16 cellular contexts compared by ENCODE assay signal in genomic region chr16:28184625-28185024, GRCh38. TPM values are rescaled to one million over a fixed set of nuclear protein-coding genes. Genes with fewer than 3 reads are reported as not detected.
DNase-seq lines count a peak whose midpoint lies in the region; ATAC-seq, FAIRE-seq and TF ChIP-seq lines count a peak whose summit lies in the region.
"Had no signal": no experiment of that assay in that cellular context is flagged by ENCODE, and none has a peak within 500 bp of the region (broad histone marks: within the 10 kb centered on the region; RNA-seq: fewer than 3 reads in every experiment).

No MANE protein-coding gene starts in this region.

- POLR2A ChIA-PET in HepG2 (lab: Yijun Ruan, JAX): no interaction called here

- intact Hi-C loops in HepG2 (cut with micrococcal nuclease; ENCODE audit: unreplicated experiment): no loop called here
- intact Hi-C loops in right lobe of liver (cut with DNase I): no loop called here

- no peak overlapping the region for H3K9ac ChIP-seq in HepG2 (ENCODE audit: insufficient read depth, low read depth, low read length)

- H3K9me2 ChIP-seq in GM23338 (ENCODE audit: insufficient read depth): no peaks in the 10 kb centered on the region

- WGBS in HepG2 (ENCODE audit: low lambda C conversion rate): 100% methylated on average over 2 of the region's 2 CpGs
- 94% methylated on average over 2 of the region's 2 CpGs for WGBS in right lobe of liver (ENCODE audit: insufficient coverage, low coverage, low lambda C conversion rate, missing lambda C conversion rate)

- H2AFZ ChIP-seq in HepG2 (ENCODE audit: low read length) (no peak overlapping the region), GM23338 (no peak overlapping the region)

- H3K79me2 ChIP-seq in HepG2 (ENCODE audit: insufficient read depth, low read length) (peaks cover 88% of the 10 kb centered on the region), GM23338 (replicated peaks; ENCODE audit: insufficient read depth) (peaks cover 100% of the 10 kb centered on the region)

- H3K27me3 ChIP-seq in HepG2 (ENCODE audit: control insufficient read depth in 1 of 2, insufficient read depth in 2 of 2, low read length in 2 of 2) (no peaks in the 10 kb centered on the region), right lobe of liver (no peaks in the 10 kb centered on the region), GM23338 (ENCODE audit: insufficient read depth) (no peaks in the 10 kb centered on the region)

- H3K36me3 ChIP-seq in HepG2 (replicated peaks in 1 of 2; ENCODE audit: control insufficient read depth in 1 of 2, insufficient read depth in 2 of 2, low read length in 2 of 2) (peaks cover 2 to 18% of the 10 kb centered on the region in 2 experiments; a peak in 3 of 5 replicates), right lobe of liver (no peaks in the 10 kb centered on the region), GM23338 (ENCODE audit: insufficient read depth) (no peaks in the 10 kb centered on the region; the same call in 1 of the 2 replicates)

- H3K4me2 ChIP-seq in HepG2 (ENCODE audit: low read depth, low read length) (no peak overlapping the region), GM23338 (no peak overlapping the region)

- peaks cover 5% of the 10 kb centered on the region for H3K27me3 Mint-ChIP-seq in GM23338 (ENCODE audit: insufficient read depth, low read depth, poor library complexity)
- H3K27me3 Mint-ChIP-seq in activated naive CD8-positive, alpha-beta T cell treated with anti-CD3 and anti-CD28 coated beads for 36 hours: no peaks in the 10 kb centered on the region
- no peaks in the 10 kb centered on the region for H3K27me3 Mint-ChIP-seq in stimulated activated memory B cell treated with anti-CD40 and anti-IgM and Interleukin-4, amounts not matched to agents 10 μg/mL and 1 μg/mL and 100 μg/mL, for 72 hours

- H3K36me3 Mint-ChIP-seq in GM23338 (ENCODE audit: low read depth): peaks cover 27% of the 10 kb centered on the region
- H3K36me3 Mint-ChIP-seq in activated naive CD8-positive, alpha-beta T cell treated with anti-CD3 and anti-CD28 coated beads for 36 hours: peaks cover 82% of the 10 kb centered on the region
- H3K36me3 Mint-ChIP-seq in stimulated activated memory B cell treated with anti-CD40 and anti-IgM and Interleukin-4, amounts not matched to agents 10 μg/mL and 1 μg/mL and 100 μg/mL, for 72 hours: peaks cover 24% of the 10 kb centered on the region

- 0 out of 3 replicates have a peak, but pooled peaks cover 3% of the 10 kb centered on the region for H3K9me3 Mint-ChIP-seq in GM23338
- peaks cover 4% of the 10 kb centered on the region for H3K9me3 Mint-ChIP-seq in activated naive CD8-positive, alpha-beta T cell treated with anti-CD3 and anti-CD28 coated beads for 36 hours
- H3K9me3 Mint-ChIP-seq in stimulated activated memory B cell treated with anti-CD40 and anti-IgM and Interleukin-4, amounts not matched to agents 10 μg/mL and 1 μg/mL and 100 μg/mL, for 72 hours: peaks cover 3% of the 10 kb centered on the region

- no peak overlapping the region for H3K27ac Mint-ChIP-seq in GM23338
- peak overlapping the region; percentile 89 for H3K27ac Mint-ChIP-seq in activated naive CD8-positive, alpha-beta T cell treated with anti-CD3 and anti-CD28 coated beads for 36 hours
- H3K27ac Mint-ChIP-seq in stimulated activated memory B cell treated with anti-CD40 and anti-IgM and Interleukin-4, amounts not matched to agents 10 μg/mL and 1 μg/mL and 100 μg/mL, for 72 hours: peak overlapping the region; percentile 92

- no peak for TF ChIP-seq EP300 in HepG2 (IDR thresholded peaks at IDR 0.05; ENCODE audit: low read depth in 2 of 2, low read length in 2 of 2)
- TF ChIP-seq EP300 in HepG2 (CRISPR knock-in tag; IDR thresholded peaks at IDR 0.05; ENCODE audit: borderline replicate concordance): no peak

- TF ChIP-seq POLR2A in HepG2 (IDR thresholded peaks at IDR 0.05; ENCODE audit: insufficient read depth in 1 of 2, low read depth in 2 of 2, low read length in 2 of 2) (no peak), right lobe of liver (IDR thresholded peaks at IDR 0.05) (no peak)

- H4K20me1 ChIP-seq in HepG2 (ENCODE audit: insufficient read depth, low read length) (peaks cover 34% of the 10 kb centered on the region), GM23338 (replicated peaks; ENCODE audit: insufficient read depth) (peaks cover 62% of the 10 kb centered on the region)

- H3K4me3 ChIP-seq in HepG2 (replicated peaks in 1 of 3; ENCODE audit: insufficient read depth in 1 of 3, low read depth in 2 of 3, low read length in 3 of 3) (no peak overlapping the region), right lobe of liver (no peak overlapping the region), GM23338 (no peak overlapping the region)

- no peak overlapping the region for H3K4me3 Mint-ChIP-seq in GM23338
- no peak overlapping the region for H3K4me3 Mint-ChIP-seq in activated naive CD8-positive, alpha-beta T cell treated with anti-CD3 and anti-CD28 coated beads for 36 hours
- H3K4me3 Mint-ChIP-seq in stimulated activated memory B cell treated with anti-CD40 and anti-IgM and Interleukin-4, amounts not matched to agents 10 μg/mL and 1 μg/mL and 100 μg/mL, for 72 hours: no peak overlapping the region

- no TSS peak for BruUV-seq in HepG2 (replicated peaks; lab: Mats Ljungman, UMichigan)

- no peak for ATAC-seq in HepG2
- ATAC-seq in right lobe of liver: no peak
- no peak for ATAC-seq in GM23338
- ATAC-seq in stimulated activated memory B cell treated with anti-CD40 and anti-IgM and Interleukin-4, amounts not matched to agents 10 μg/mL and 1 μg/mL and 100 μg/mL, for 72 hours: no peak

- H3F3A ChIP-seq in GM23338 (replicated peaks; ENCODE audit: low read depth): no peaks in the 10 kb centered on the region

- FAIRE-seq in HepG2 (lab: Jason Lieb, UNC): no peak

- peaks cover 40% of the 10 kb centered on the region for H3K4me1 Mint-ChIP-seq in GM23338
- peaks cover 93% of the 10 kb centered on the region for H3K4me1 Mint-ChIP-seq in activated naive CD8-positive, alpha-beta T cell treated with anti-CD3 and anti-CD28 coated beads for 36 hours
- H3K4me1 Mint-ChIP-seq in stimulated activated memory B cell treated with anti-CD40 and anti-IgM and Interleukin-4, amounts not matched to agents 10 μg/mL and 1 μg/mL and 100 μg/mL, for 72 hours: peaks cover 98% of the 10 kb centered on the region

- no peak for DNase-seq in HepG2 (ENCODE audit: low spot score)
- DNase-seq in right lobe of liver: no peak
- DNase-seq in GM23338 (ENCODE audit: low spot score): no peak
- DNase-seq in activated naive CD8-positive, alpha-beta T cell treated with anti-CD3 and anti-CD28 coated beads for 36 hours: no peak
- no peak for DNase-seq in NCI-H446 treated with DMSO at 0.1 percent for 48 hours (lab: John Stamatoyannopoulos, UW)
- no peak for DNase-seq in NCI-H1092 (lab: John Stamatoyannopoulos, UW)
- DNase-seq in hippocampal formation (lab: John Stamatoyannopoulos, UW): no peak
- DNase-seq: COR-L47, DMS153, EL, Kasumi-1, NCI-H1930, NCI-H2171, NCI-H524, SIG-M5 had no signal

- TF ChIP-seq RAD21 in HepG2 (CRISPR knock-in tag; IDR thresholded peaks at IDR 0.05): no peak

- H3K9me3 ChIP-seq in HepG2 (ENCODE audit: low read length): no peaks in the 10 kb centered on the region
- no peaks in the 10 kb centered on the region for H3K9me3 ChIP-seq in right lobe of liver

- H3K27ac ChIP-seq in HepG2 (ENCODE audit: extremely low read length, insufficient read depth, low read length) (no peak overlapping the region), right lobe of liver (no peak overlapping the region), GM23338 (ENCODE audit: low read depth) (0 out of 2 replicates have a peak overlapping the region, but pooled peaks have one; percentile 21)

- in situ Hi-C loops in HepG2 (cut with HindIII; ENCODE audit: extremely low pct_ligation_motif_present, low pct_unique_long_range_greater_than_20kb): no loop called here

- TF ChIP-seq CTCF in HepG2 (CRISPR knock-in tag; IDR thresholded peaks at IDR 0.05) (no peak), right lobe of liver (IDR thresholded peaks at IDR 0.05) (no peak), GM23338 (conservative IDR thresholded peaks at IDR 0.05; ENCODE audit: low read depth in 2 of 2) (no peak)

- CTCF ChIA-PET in HepG2 (lab: Yijun Ruan, JAX; ENCODE audit: low intra/inter-chr PET ratio, low total read pairs): no interaction called here

- peaks cover 35% of the 10 kb centered on the region for H3K4me1 ChIP-seq in HepG2 (ENCODE audit: insufficient read depth, low read length)
- peaks cover 0 to 10% (median 7%) of the 10 kb centered on the region in 4 donors for H3K4me1 ChIP-seq in right lobe of liver
- H3K4me1 ChIP-seq in GM23338 (ENCODE audit: insufficient read depth): peaks cover 24% of the 10 kb centered on the region

TF ChIP-seq in HepG2, 621 proteins besides CTCF, POLR2A, EP300 and RAD21 (continues in another document):
- TF ChIP-seq ZNF7 (CRISPR knock-in tag; IDR thresholded peaks at IDR 0.05): peak; percentile 99

RNA-seq across cellular contexts. Expression of gene XPO6, which starts 27.1 kb away (rescaled TPM):
- total RNA-seq in HepG2 (2016; rRNA removed; fragmentation: Illumina TruSeq; extraction: Trizol) (102 and 109 TPM in 2 replicates), right lobe of liver (10 to 100 TPM; 41.8 to 62.1 (median 51.3) TPM)
- 46.6 and 57.5 TPM in 2 replicates for total RNA-seq in HepG2 (2016; cell fraction: cytosol; rRNA removed; fragmentation: Illumina TruSeq; extraction: Trizol; ENCODE audit: low read depth)
- 85.8 and 109 TPM in 2 replicates for total RNA-seq in HepG2 (2016; cell fraction: insoluble cytoplasmic fraction; rRNA removed; fragmentation: Illumina TruSeq; extraction: Trizol)
- total RNA-seq in HepG2 (2016; cell fraction: membrane; rRNA removed; fragmentation: Illumina TruSeq; extraction: Trizol): 87.0 and 101 TPM in 2 replicates
- total RNA-seq in HepG2 (2016; cell fraction: nucleus; rRNA removed; fragmentation: Illumina TruSeq; extraction: Trizol): 104 and 150 TPM in 2 replicates
- polyA plus RNA-seq in HepG2 (2011; rRNA removed) (119 and 129 TPM in 2 replicates), GM23338 (2016; fragmentation: Nextera tagmentation; extraction: Ambion mirVana) (83.9 and 89.8 TPM in 2 replicates)
- polyA plus RNA-seq in HepG2 (2011; cell fraction: cytosol; rRNA removed): 93.9 and 123 TPM in 2 replicates
- 278 and 283 TPM in 2 replicates for polyA plus RNA-seq in HepG2 (2011; cell fraction: nucleus; rRNA removed)
- 52.1 and 55.0 TPM in 2 replicates for polyA plus RNA-seq in HepG2 (2012)
- polyA plus RNA-seq in HepG2 (2016; cell fraction: cytosol; fragmentation: Illumina TruSeq; extraction: Trizol; ENCODE audit: low read depth): 19.8 and 23.6 TPM in 2 replicates
- polyA plus RNA-seq in HepG2 (2016; cell fraction: insoluble cytoplasmic fraction; fragmentation: Illumina TruSeq; extraction: Trizol; ENCODE audit: low read depth): 97.4 and 110 TPM in 2 replicates
- polyA plus RNA-seq in HepG2 (2016; cell fraction: membrane; fragmentation: Illumina TruSeq; extraction: Trizol; ENCODE audit: low read depth): 67.2 and 72.4 TPM in 2 replicates
- 153 and 165 TPM in 2 replicates for polyA plus RNA-seq in HepG2 (2016; cell fraction: nucleus; fragmentation: Illumina TruSeq; extraction: Trizol; ENCODE audit: insufficient read depth, low read depth)
- 284 and 462 TPM in 2 replicates for polyA minus RNA-seq in HepG2 (2011; rRNA and poly(A)+ RNA removed; ENCODE audit: low replicate concordance)
- polyA minus RNA-seq in HepG2 (2011; cell fraction: cytosol; rRNA and poly(A)+ RNA removed): 88.5 and 89.2 TPM in 2 replicates
- 247 and 281 TPM in 2 replicates for polyA minus RNA-seq in HepG2 (2011; cell fraction: nucleus; rRNA and poly(A)+ RNA removed)
- total RNA-seq in GM23338 (2014; rRNA removed; shearing (Covaris generic)): 116 and 178 TPM in 2 replicates
- 100 to 1,000 TPM; 234 to 241 TPM for total RNA-seq in activated naive CD8-positive, alpha-beta T cell treated with anti-CD3 and anti-CD28 coated beads for 36 hours
